In the genomic region with DNA sequence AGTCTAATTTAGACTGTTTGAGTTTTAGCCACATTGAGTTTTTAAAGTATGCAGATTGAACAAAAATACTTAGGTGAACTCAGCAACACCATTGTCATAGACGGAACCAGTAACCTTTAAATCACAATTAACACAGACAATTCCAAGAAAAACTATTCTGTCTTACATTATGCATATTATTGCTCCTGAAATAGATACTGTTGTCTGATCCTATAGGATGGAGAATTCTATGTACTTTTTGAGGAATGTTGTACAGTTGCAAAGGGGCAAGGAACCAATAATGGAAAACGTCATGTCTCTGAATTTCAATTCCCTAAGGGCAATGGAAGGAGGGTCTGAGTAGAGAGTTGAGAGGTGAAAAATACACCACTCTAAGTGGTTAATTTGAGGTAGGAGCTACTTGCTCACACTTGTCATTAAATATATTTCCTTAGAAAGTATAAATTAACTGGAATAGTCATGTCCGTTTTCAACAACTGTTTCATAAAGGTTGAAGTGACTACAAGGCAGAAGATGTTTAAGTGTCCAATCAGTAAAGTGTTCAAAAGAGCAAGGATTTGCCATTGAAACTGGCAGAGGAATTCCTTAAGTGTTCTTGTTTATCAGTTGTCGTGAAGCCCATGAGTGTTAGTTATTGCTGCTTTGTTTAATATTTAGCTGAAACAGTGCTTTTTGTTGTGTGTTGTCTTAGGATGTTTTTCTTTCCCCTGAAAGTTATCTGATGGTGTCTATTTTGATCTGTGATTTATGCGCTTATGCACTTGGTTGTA, we compare ENCODE assay signal across 1 cellular context.
TF ChIP-seq lines count a peak whose summit lies in the region.

No MANE protein-coding gene starts in this region.

TF ChIP-seq in HEK293, 187 proteins besides CTCF, POLR2A, EP300 and RAD21 (continued from another document):
- TF ChIP-seq REST (tag by site-specific recombination; IDR thresholded peaks at IDR 0.05) (no peak), HOXD13 (CRISPR knock-in tag; IDR thresholded peaks at IDR 0.05; ENCODE audit: borderline replicate concordance) (no peak), TRIM28 (IDR thresholded peaks at IDR 0.05; ENCODE audit: borderline replicate concordance, low read length) (0 out of 2 replicates have a peak, but pooled peaks have one; percentile 23), ZNF548 (tag by site-specific recombination; IDR thresholded peaks at IDR 0.05) (no peak), ZNF341 (tag by site-specific recombination; IDR thresholded peaks at IDR 0.05; ENCODE audit: low read depth) (no peak), ZNF610 (tag by site-specific recombination; IDR thresholded peaks at IDR 0.05; ENCODE audit: borderline replicate concordance) (no peak), SP7 (tag by site-specific recombination; IDR thresholded peaks at IDR 0.05) (peak; percentile 71), ZNF530 (tag by site-specific recombination; IDR thresholded peaks at IDR 0.05; ENCODE audit: low read depth) (no peak), GLIS1 (tag by site-specific recombination; IDR thresholded peaks at IDR 0.05) (no peak), FEZF1 (tag by site-specific recombination; IDR thresholded peaks at IDR 0.05) (peak; percentile 84), ZNF626 (tag by site-specific recombination; IDR thresholded peaks at IDR 0.05) (no peak), MZF1 (tag by site-specific recombination; IDR thresholded peaks at IDR 0.05; ENCODE audit: borderline replicate concordance) (no peak), GLI4 (tag by site-specific recombination; IDR thresholded peaks at IDR 0.05) (no peak), ZNF792 (tag by site-specific recombination; IDR thresholded peaks at IDR 0.05) (no peak), ZBTB11 (tag by site-specific recombination; conservative IDR thresholded peaks at IDR 0.05; ENCODE audit: low read depth) (no peak), ZNF677 (tag by site-specific recombination; IDR thresholded peaks at IDR 0.05) (no peak), ZSCAN30 (tag by site-specific recombination; IDR thresholded peaks at IDR 0.05) (no peak), MEIS1 (CRISPR knock-in tag; IDR thresholded peaks at IDR 0.05; ENCODE audit: borderline replicate concordance) (no peak), ZNF658 (tag by site-specific recombination; IDR thresholded peaks at IDR 0.05) (no peak)
- TF ChIP-seq, protein P1, sequence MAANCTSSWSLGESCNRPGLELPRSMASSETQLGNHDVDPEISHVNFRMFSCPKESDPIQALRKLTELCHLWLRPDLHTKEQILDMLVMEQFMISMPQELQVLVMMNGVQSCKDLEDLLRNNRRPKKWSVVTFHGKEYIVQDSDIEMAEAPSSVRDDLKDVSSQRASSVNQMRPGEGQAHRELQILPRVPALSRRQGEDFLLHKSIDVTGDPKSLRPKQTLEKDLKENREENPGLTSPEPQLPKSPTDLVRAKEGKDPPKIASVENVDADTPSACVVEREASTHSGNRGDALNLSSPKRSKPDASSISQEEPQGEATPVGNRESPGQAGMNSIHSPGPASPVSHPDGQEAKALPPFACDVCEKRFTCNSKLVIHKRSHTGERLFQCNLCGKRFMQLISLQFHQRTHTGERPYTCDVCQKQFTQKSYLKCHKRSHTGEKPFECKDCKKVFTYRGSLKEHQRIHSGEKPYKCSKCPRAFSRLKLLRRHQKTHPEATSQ (tag by site-specific recombination; IDR thresholded peaks at IDR 0.05) = no peak
- TF ChIP-seq, protein P2, sequence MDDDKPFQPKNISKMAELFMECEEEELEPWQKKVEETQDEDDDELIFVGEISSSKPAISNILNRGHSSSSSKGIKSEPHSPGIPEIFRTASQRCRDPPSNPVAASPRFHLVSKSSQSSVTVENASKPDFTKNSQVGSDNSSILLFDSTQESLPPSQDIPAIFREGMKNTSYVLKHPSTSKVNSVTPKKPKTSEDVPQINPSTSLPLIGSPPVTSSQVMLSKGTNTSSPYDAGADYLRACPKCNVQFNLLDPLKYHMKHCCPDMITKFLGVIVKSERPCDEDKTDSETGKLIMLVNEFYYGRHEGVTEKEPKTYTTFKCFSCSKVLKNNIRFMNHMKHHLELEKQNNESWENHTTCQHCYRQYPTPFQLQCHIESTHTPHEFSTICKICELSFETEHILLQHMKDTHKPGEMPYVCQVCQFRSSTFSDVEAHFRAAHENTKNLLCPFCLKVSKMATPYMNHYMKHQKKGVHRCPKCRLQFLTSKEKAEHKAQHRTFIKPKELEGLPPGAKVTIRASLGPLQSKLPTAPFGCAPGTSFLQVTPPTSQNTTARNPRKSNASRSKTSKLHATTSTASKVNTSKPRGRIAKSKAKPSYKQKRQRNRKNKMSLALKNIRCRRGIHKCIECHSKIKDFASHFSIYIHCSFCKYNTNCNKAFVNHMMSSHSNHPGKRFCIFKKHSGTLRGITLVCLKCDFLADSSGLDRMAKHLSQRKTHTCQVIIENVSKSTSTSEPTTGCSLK (tag by site-specific recombination; IDR thresholded peaks at IDR 0.05) = no peak
- TF ChIP-seq, protein P3, sequence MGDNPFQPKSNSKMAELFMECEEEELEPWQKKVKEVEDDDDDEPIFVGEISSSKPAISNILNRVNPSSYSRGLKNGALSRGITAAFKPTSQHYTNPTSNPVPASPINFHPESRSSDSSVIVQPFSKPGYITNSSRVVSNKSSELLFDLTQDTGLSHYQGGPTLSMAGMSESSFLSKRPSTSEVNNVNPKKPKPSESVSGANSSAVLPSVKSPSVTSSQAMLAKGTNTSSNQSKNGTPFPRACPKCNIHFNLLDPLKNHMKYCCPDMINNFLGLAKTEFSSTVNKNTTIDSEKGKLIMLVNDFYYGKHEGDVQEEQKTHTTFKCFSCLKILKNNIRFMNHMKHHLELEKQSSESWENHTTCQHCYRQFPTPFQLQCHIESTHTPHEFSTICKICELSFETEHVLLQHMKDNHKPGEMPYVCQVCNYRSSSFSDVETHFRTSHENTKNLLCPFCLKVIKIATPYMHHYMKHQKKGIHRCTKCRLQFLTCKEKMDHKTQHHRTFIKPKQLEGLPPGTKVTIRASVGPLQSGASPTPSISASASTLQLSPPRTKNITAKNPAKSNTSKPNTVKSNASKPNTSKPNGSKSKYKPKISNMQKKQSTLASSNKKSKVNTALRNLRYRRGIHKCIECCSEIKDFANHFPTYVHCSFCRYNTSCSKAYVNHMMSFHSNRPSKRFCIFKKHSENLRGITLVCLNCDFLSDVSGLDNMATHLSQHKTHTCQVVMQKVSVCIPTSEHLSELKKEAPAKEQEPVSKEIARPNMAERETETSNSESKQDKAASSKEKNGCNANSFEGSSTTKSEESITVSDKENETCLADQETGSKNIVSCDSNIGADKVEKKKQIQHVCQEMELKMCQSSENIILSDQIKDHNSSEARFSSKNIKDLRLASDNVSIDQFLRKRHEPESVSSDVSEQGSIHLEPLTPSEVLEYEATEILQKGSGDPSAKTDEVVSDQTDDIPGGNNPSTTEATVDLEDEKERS (tag by site-specific recombination; IDR thresholded peaks at IDR 0.05) = no peak
